ENCODE assay signal across 8 cellular contexts in genomic region chr1:234610582-234611152, GRCh38. TPM values are rescaled to one million over a fixed set of nuclear protein-coding genes. Genes with fewer than 3 reads are reported as not detected.
A peak's percentile ranks its signal among the peaks of the same experiment; 100 is the strongest.
DNase-seq lines count a peak whose midpoint lies in the region; ATAC-seq and TF ChIP-seq lines count a peak whose summit lies in the region.

No MANE protein-coding gene starts in this region.

- peak; percentile 46 for ATAC-seq in GM18502 (IDR thresholded peaks at IDR 0.05; ENCODE audit: poor library complexity, unreplicated experiment)
- peak; percentile 43 for ATAC-seq in HG02884 (IDR thresholded peaks at IDR 0.05; ENCODE audit: unreplicated experiment)
- peak; percentile 79 to 85 for ATAC-seq in left cardiac atrium

- peaks cover 30% of the 10 kb centered on the region for H3K36me3 Mint-ChIP-seq in T-helper 1 cell treated with Interleukin-12 subunit alpha and Interleukin-12 subunit beta and Interleukin-4 antibody, amounts not matched to agents 30 μg/mL and 1 μg/mL, for 36 hours (ENCODE audit: low read depth)
- H3K36me3 Mint-ChIP-seq in progenitor cell of endocrine pancreas (ENCODE audit: insufficient read depth), result peaks cover 26% of the 10 kb centered on the region

- no peak for TF ChIP-seq CTCF in progenitor cell of endocrine pancreas (IDR thresholded peaks at IDR 0.05; ENCODE audit: unreplicated experiment)

- under 1% methylated on average over 65 of the region's 65 CpGs for WGBS in urinary bladder

- no peaks in the 10 kb centered on the region for H3K27me3 Mint-ChIP-seq in T-helper 1 cell treated with Interleukin-12 subunit alpha and Interleukin-12 subunit beta and Interleukin-4 antibody, amounts not matched to agents 30 μg/mL and 1 μg/mL, for 36 hours (ENCODE audit: low read depth)
- H3K27me3 Mint-ChIP-seq in progenitor cell of endocrine pancreas, result no peaks in the 10 kb centered on the region

- peak overlapping the region; percentile 99 for H3K4me3 ChIP-seq in urinary bladder (ENCODE audit: low read depth, low read length)

- peak overlapping the region; percentile 97 for H3K27ac Mint-ChIP-seq in T-helper 1 cell treated with Interleukin-12 subunit alpha and Interleukin-12 subunit beta and Interleukin-4 antibody, amounts not matched to agents 30 μg/mL and 1 μg/mL, for 36 hours
- peak overlapping the region; percentile 100 for H3K27ac Mint-ChIP-seq in progenitor cell of endocrine pancreas

- peaks cover 46% of the 10 kb centered on the region for H3K4me1 Mint-ChIP-seq in T-helper 1 cell treated with Interleukin-12 subunit alpha and Interleukin-12 subunit beta and Interleukin-4 antibody, amounts not matched to agents 30 μg/mL and 1 μg/mL, for 36 hours (ENCODE audit: low read depth)
- peaks cover 47% of the 10 kb centered on the region for H3K4me1 Mint-ChIP-seq in progenitor cell of endocrine pancreas (ENCODE audit: low read depth)

- DNase-seq in NCI-H1694 (lab: John Stamatoyannopoulos, UW) (peak; percentile 85), amniotic stem cell (lab: John Stamatoyannopoulos, UW) (peak; percentile 86), left cardiac atrium (peak; percentile 97), progenitor cell of endocrine pancreas (ENCODE audit: low spot score, unreplicated experiment) (peak; percentile 76)

- peak overlapping the region; percentile 89 for H3K4me3 Mint-ChIP-seq in T-helper 1 cell treated with Interleukin-12 subunit alpha and Interleukin-12 subunit beta and Interleukin-4 antibody, amounts not matched to agents 30 μg/mL and 1 μg/mL, for 36 hours
- H3K4me3 Mint-ChIP-seq in progenitor cell of endocrine pancreas (ENCODE audit: low read depth), result peak overlapping the region; percentile 93

- H3K4me1 ChIP-seq in urinary bladder (ENCODE audit: insufficient read depth), result no peaks in the 10 kb centered on the region

- no peaks in the 10 kb centered on the region for H3K36me3 ChIP-seq in urinary bladder (ENCODE audit: insufficient read depth)

- H3K27ac ChIP-seq in urinary bladder (ENCODE audit: low read depth), result peak overlapping the region; percentile 98

- no peaks in the 10 kb centered on the region for H3K9me3 Mint-ChIP-seq in T-helper 1 cell treated with Interleukin-12 subunit alpha and Interleukin-12 subunit beta and Interleukin-4 antibody, amounts not matched to agents 30 μg/mL and 1 μg/mL, for 36 hours
- no peaks in the 10 kb centered on the region for H3K9me3 Mint-ChIP-seq in progenitor cell of endocrine pancreas (ENCODE audit: low read depth)

- intact Hi-C loops in left cardiac atrium (cut with DNase I), result loop anchor here (2.0 to 10.0 kb wide), 6 partner anchors 72 to 372 kb away; no protein-coding TSS in a partner anchor

RNA-seq across cellular contexts. Expression of gene IRF2BP2, which starts 0.7 kb away (rescaled TPM):
- total RNA-seq in left cardiac atrium (100 to 1,000 TPM in 1 of 2 donors, 10 to 100 TPM in 1; 98.0 to 100 TPM), progenitor cell of endocrine pancreas (193 and 214 TPM in 2 replicates), urinary bladder (137 TPM)
- polyA plus RNA-seq in urinary bladder, result 137 TPM

Comparison
In these comparisons a context has a peak if more than half of its experiments do, and no peak if none do; other contexts are left out.
1. Peak in every context shown above with its lines: DNase-seq, ATAC-seq, H3K4me3 ChIP-seq and H3K27ac ChIP-seq.